ENCODE assay signal across 13 cellular contexts in genomic region chr11:8382436-8383053, GRCh38.
A peak's percentile ranks its signal among the peaks of the same experiment; 100 is the strongest.
DNase-seq lines count a peak whose midpoint lies in the region; ATAC-seq and TF ChIP-seq lines count a peak whose summit lies in the region.
"Had no signal": no experiment of that assay in that cellular context is flagged by ENCODE, and none has a peak within 500 bp of the region (broad histone marks: within the 10 kb centered on the region; RNA-seq: fewer than 3 reads in every experiment).

No MANE protein-coding gene starts in this region.

- H3K27ac Mint-ChIP-seq in glutamatergic neuron (ENCODE audit: unreplicated experiment) (no peak overlapping the region), Calu3 (ENCODE audit: unreplicated experiment) (no peak overlapping the region), GM23338 (no peak overlapping the region)

- no peaks in the 10 kb centered on the region for H3K79me2 ChIP-seq in GM23338 (replicated peaks; ENCODE audit: insufficient read depth)

- intact Hi-C loops in Calu3 (cut with micrococcal nuclease; ENCODE audit: unreplicated experiment) = no loop called here

- in situ Hi-C loops in astrocyte of the cerebellum (cut with HindIII; ENCODE audit: low sequenced_read_pairs) = no loop called here

- H3K9me3 ChIP-seq in effector memory CD4-positive, alpha-beta T cell (ENCODE audit: control insufficient read depth, low read length) = no peaks in the 10 kb centered on the region
- H3K9me3 ChIP-seq: prostate gland had no signal

- H4K20me1 ChIP-seq in GM23338 (replicated peaks; ENCODE audit: insufficient read depth) = no peaks in the 10 kb centered on the region; the same call in 1 of the 2 replicates

- H3K27me3 Mint-ChIP-seq in glutamatergic neuron (ENCODE audit: unreplicated experiment) = no peaks in the 10 kb centered on the region
- H3K27me3 Mint-ChIP-seq in Calu3 (ENCODE audit: unreplicated experiment) = peaks cover 22% of the 10 kb centered on the region
- H3K27me3 Mint-ChIP-seq in GM23338 (ENCODE audit: insufficient read depth, low read depth, poor library complexity) = no peaks in the 10 kb centered on the region

- TF ChIP-seq CTCF in astrocyte of the cerebellum (IDR thresholded peaks at IDR 0.05; ENCODE audit: low read depth, low read length, missing control alignments) = no peak
- TF ChIP-seq CTCF in glutamatergic neuron (IDR thresholded peaks at IDR 0.05; ENCODE audit: partially characterized antibody, unreplicated experiment) = no peak
- TF ChIP-seq CTCF in Calu3 (IDR thresholded peaks at IDR 0.05; ENCODE audit: unreplicated experiment) = no peak
- peak in 1 of 2 experiments; percentile 35; a peak in 2 of 4 replicates for TF ChIP-seq CTCF in GM23338 (conservative IDR thresholded peaks at IDR 0.05; ENCODE audit: low read depth in 2 of 2)

- H3K27ac ChIP-seq in effector memory CD4-positive, alpha-beta T cell (ENCODE audit: insufficient read depth, low read length, poor library complexity, severe bottlenecking) = no peak overlapping the region
- H3K27ac ChIP-seq in GM23338 (ENCODE audit: low read depth) = no peak overlapping the region
- H3K27ac ChIP-seq: prostate gland had no signal

- H3K4me1 Mint-ChIP-seq in glutamatergic neuron (ENCODE audit: low read depth, unreplicated experiment) = peaks cover 22% of the 10 kb centered on the region
- no peaks in the 10 kb centered on the region for H3K4me1 Mint-ChIP-seq in Calu3 (ENCODE audit: low read depth, unreplicated experiment)
- H3K4me1 Mint-ChIP-seq in GM23338 = peaks cover 15% of the 10 kb centered on the region

- no TSS peak for BruUV-seq in Calu3 (replicated peaks; lab: Mats Ljungman, UMichigan)

- DNase-seq in A172 (ENCODE audit: low spot score) (peak; percentile 85), HT1080 (ENCODE audit: low read depth) (peak; percentile 87), astrocyte of the cerebellum (ENCODE audit: low read depth) (peak; percentile 34), glutamatergic neuron (no peak), Calu3 (no peak), COLO668 (lab: John Stamatoyannopoulos, UW; ENCODE audit: unreplicated experiment) (no peak), GM23338 (ENCODE audit: low spot score) (no peak)
- DNase-seq in effector memory CD4-positive, alpha-beta T cell = no peak
- DNase-seq: activated CD4-positive, alpha-beta T cell treated with anti-CD3 and anti-CD28 coated beads for 48 hours; activated naive CD4-positive, alpha-beta T cell treated with Interleukin-2 at 50 U/mL for 16 hours; cortex of kidney; NCI-H524 treated with DMSO at 0.1 percent for 48 hours had no signal

- H3K36me3 ChIP-seq in effector memory CD4-positive, alpha-beta T cell (ENCODE audit: control insufficient read depth, insufficient read depth, low read length) = no peaks in the 10 kb centered on the region
- no peaks in the 10 kb centered on the region for H3K36me3 ChIP-seq in GM23338 (ENCODE audit: insufficient read depth)
- H3K36me3 ChIP-seq: prostate gland had no signal

- H3K4me3 ChIP-seq in astrocyte of the cerebellum (ENCODE audit: low read depth, low read length) (no peak overlapping the region), GM23338 (no peak overlapping the region)
- H3K4me3 ChIP-seq in effector memory CD4-positive, alpha-beta T cell (ENCODE audit: insufficient read depth, low read depth, low read length, poor library complexity, severe bottlenecking) = no peak overlapping the region
- H3K4me3 ChIP-seq: prostate gland had no signal

- H3F3A ChIP-seq in GM23338 (replicated peaks; ENCODE audit: low read depth) = no peaks in the 10 kb centered on the region

- H3K9me3 Mint-ChIP-seq in glutamatergic neuron (ENCODE audit: unreplicated experiment) (peaks cover 2% of the 10 kb centered on the region), Calu3 (ENCODE audit: low read depth, unreplicated experiment) (no peaks in the 10 kb centered on the region), GM23338 (no peaks in the 10 kb centered on the region)

- H3K4me3 Mint-ChIP-seq in glutamatergic neuron (ENCODE audit: unreplicated experiment) (peak overlapping the region; percentile 13), Calu3 (ENCODE audit: low read depth, unreplicated experiment) (no peak overlapping the region), GM23338 (no peak overlapping the region)

- H3K4me1 ChIP-seq in effector memory CD4-positive, alpha-beta T cell (ENCODE audit: control insufficient read depth, insufficient read depth, low read length, poor library complexity, severe bottlenecking) = no peaks in the 10 kb centered on the region
- peaks cover 10% of the 10 kb centered on the region for H3K4me1 ChIP-seq in GM23338 (ENCODE audit: insufficient read depth)
- H3K4me1 ChIP-seq: prostate gland had no signal

- no peak; the same call in 2 of the 3 replicates for ATAC-seq in GM23338

- H3K27me3 ChIP-seq in effector memory CD4-positive, alpha-beta T cell (replicated peaks; ENCODE audit: control insufficient read depth, insufficient read depth, low read length, poor library complexity, severe bottlenecking) = no peaks in the 10 kb centered on the region
- no peaks in the 10 kb centered on the region for H3K27me3 ChIP-seq in GM23338 (ENCODE audit: insufficient read depth)

- no peaks in the 10 kb centered on the region for H3K9me2 ChIP-seq in GM23338 (ENCODE audit: insufficient read depth)

- CTCF ChIA-PET in Calu3 (lab: Charles Lee) = no interaction called here

- H3K4me2 ChIP-seq in GM23338 = no peak overlapping the region

- H2AFZ ChIP-seq in GM23338 = no peak overlapping the region

- peaks cover 11% of the 10 kb centered on the region for H3K36me3 Mint-ChIP-seq in glutamatergic neuron (ENCODE audit: unreplicated experiment)
- no peaks in the 10 kb centered on the region for H3K36me3 Mint-ChIP-seq in Calu3 (ENCODE audit: insufficient read depth, unreplicated experiment)
- H3K36me3 Mint-ChIP-seq in GM23338 (ENCODE audit: low read depth) = no peaks in the 10 kb centered on the region; the same call in 2 of the 3 replicates

TF ChIP-seq in GM23338, 12 proteins besides CTCF, POLR2A, EP300 and RAD21 (continues in another document):
- TF ChIP-seq, protein P1, sequence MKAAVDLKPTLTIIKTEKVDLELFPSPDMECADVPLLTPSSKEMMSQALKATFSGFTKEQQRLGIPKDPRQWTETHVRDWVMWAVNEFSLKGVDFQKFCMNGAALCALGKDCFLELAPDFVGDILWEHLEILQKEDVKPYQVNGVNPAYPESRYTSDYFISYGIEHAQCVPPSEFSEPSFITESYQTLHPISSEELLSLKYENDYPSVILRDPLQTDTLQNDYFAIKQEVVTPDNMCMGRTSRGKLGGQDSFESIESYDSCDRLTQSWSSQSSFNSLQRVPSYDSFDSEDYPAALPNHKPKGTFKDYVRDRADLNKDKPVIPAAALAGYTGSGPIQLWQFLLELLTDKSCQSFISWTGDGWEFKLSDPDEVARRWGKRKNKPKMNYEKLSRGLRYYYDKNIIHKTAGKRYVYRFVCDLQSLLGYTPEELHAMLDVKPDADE (IDR thresholded peaks at IDR 0.05) = no peak
- TF ChIP-seq EZH2 (IDR thresholded peaks at IDR 0.05; ENCODE audit: low read depth, unreplicated experiment) = no peak
- no peak for TF ChIP-seq CREB1 (CRISPR knock-in tag; IDR thresholded peaks at IDR 0.05; ENCODE audit: low read depth)
- no peak for TF ChIP-seq POLR2AphosphoS5 (IDR thresholded peaks at IDR 0.05; ENCODE audit: low read depth)
- TF ChIP-seq STAT1 (IDR thresholded peaks at IDR 0.05; ENCODE audit: unreplicated experiment) = no peak
- TF ChIP-seq EZH2phosphoT487 (IDR thresholded peaks at IDR 0.05; ENCODE audit: unreplicated experiment) = no peak
- TF ChIP-seq ZNF114 (CRISPR knock-in tag; IDR thresholded peaks at IDR 0.05) = no peak
- no peak for TF ChIP-seq NANOG (IDR thresholded peaks at IDR 0.05; ENCODE audit: borderline replicate concordance)

Comparison
In these comparisons a context has a peak if more than half of its experiments do, and no peak if none do; other contexts are left out.
1. DNase-seq: peak in A172 (single experiment), HT1080 (single experiment) and astrocyte of the cerebellum (single experiment); none in glutamatergic neuron (single experiment), Calu3 (single experiment), effector memory CD4-positive, alpha-beta T cell (0 of 3), COLO668 (single experiment) and GM23338 (single experiment).